In the genomic region with DNA sequence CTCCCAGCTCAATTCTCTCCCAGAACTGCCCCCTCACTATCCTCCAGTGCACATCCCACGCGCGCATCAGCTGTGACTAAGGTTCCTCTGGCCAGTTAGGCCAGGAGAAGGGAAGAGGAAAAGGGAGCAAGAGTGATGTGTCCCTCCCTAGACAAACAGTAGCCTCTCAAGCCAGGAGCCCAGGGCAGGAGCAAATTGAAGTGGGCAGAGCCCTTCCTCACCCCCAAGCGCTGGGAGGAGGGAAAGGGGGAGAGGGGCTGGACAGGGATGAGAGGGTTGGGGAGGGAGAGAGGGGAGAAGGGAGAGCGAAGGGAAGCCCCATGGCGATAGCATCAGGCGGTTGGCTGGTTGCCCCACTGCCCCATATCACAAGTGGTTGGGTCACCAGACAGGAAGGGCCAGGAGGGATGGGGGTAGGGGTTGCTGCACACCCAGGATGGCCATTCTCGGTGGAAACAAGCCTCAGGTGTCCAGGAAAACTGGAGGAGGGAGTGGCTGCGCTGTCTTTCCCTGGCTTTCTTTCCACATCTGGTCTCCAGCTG, we compare ENCODE assay signal across 8 cellular contexts. TPM values are rescaled to one million over a fixed set of nuclear protein-coding genes. Genes with fewer than 3 reads are reported as not detected.
DNase-seq lines count a peak whose midpoint lies in the region; ATAC-seq and TF ChIP-seq lines count a peak whose summit lies in the region.

No MANE protein-coding gene starts in this region.

- peak overlapping the region; percentile 75 to 94 (median 85) for H3K4me3 ChIP-seq in esophagus squamous epithelium

- peaks cover 37% of the 10 kb centered on the region for H3K4me1 Mint-ChIP-seq in T-helper 17 cell
- H3K4me1 Mint-ChIP-seq in natural killer cell treated with Interleukin-12 subunit alpha and Interleukin-12 subunit beta and Interleukin-15 and Interleukin-18, amount 100 ng/mL, for 72 hours (ENCODE audit: low read depth in 2 of 2), result peaks cover 46 to 49% of the 10 kb centered on the region in 2 donors

- peaks cover 9 to 44% (median 23%) of the 10 kb centered on the region in 3 donors for H3K36me3 ChIP-seq in esophagus squamous epithelium

- TF ChIP-seq POLR2A in esophagus squamous epithelium (IDR thresholded peaks at IDR 0.05), result no peak

- H3K4me3 Mint-ChIP-seq in T-helper 17 cell, result peak overlapping the region; percentile 89
- peak overlapping the region; percentile 86 for H3K4me3 Mint-ChIP-seq in natural killer cell treated with Interleukin-12 subunit alpha and Interleukin-12 subunit beta and Interleukin-15 and Interleukin-18, amount 100 ng/mL, for 72 hours

- H3K27ac ChIP-seq in esophagus squamous epithelium, result peak overlapping the region; percentile 94 to 100 (median 96)

- H3K27ac Mint-ChIP-seq in T-helper 17 cell, result peak overlapping the region; percentile 89
- H3K27ac Mint-ChIP-seq in natural killer cell treated with Interleukin-12 subunit alpha and Interleukin-12 subunit beta and Interleukin-15 and Interleukin-18, amount 100 ng/mL, for 72 hours, result peak overlapping the region; percentile 79 to 88

- H3K27me3 ChIP-seq in esophagus squamous epithelium, result no peaks in the 10 kb centered on the region

- WGBS in esophagus squamous epithelium, 2 donors, result 13 to 22% methylated on average over 7 to 9 of the region's 9 CpGs

- no peaks in the 10 kb centered on the region for H3K36me3 Mint-ChIP-seq in T-helper 17 cell (ENCODE audit: low read depth)
- no peaks in the 10 kb centered on the region for H3K36me3 Mint-ChIP-seq in natural killer cell treated with Interleukin-12 subunit alpha and Interleukin-12 subunit beta and Interleukin-15 and Interleukin-18, amount 100 ng/mL, for 72 hours

- no peak for ATAC-seq in T-helper 17 cell
- ATAC-seq in natural killer cell treated with Interleukin-12 subunit alpha and Interleukin-12 subunit beta and Interleukin-15 and Interleukin-18, amount 100 ng/mL, for 72 hours, result no peak
- ATAC-seq in HG02610 (IDR thresholded peaks at IDR 0.05; ENCODE audit: unreplicated experiment), result no peak
- ATAC-seq in HG03097 (IDR thresholded peaks at IDR 0.05; ENCODE audit: low FRiP score, unreplicated experiment), result no peak

- no peaks in the 10 kb centered on the region for H3K27me3 Mint-ChIP-seq in T-helper 17 cell
- H3K27me3 Mint-ChIP-seq in natural killer cell treated with Interleukin-12 subunit alpha and Interleukin-12 subunit beta and Interleukin-15 and Interleukin-18, amount 100 ng/mL, for 72 hours, result no peaks in the 10 kb centered on the region

- intact Hi-C loops in esophagus squamous epithelium (cut with DNase I), result no loop called here

- no peaks in the 10 kb centered on the region for H3K9me3 ChIP-seq in T-helper 17 cell (ENCODE audit: control insufficient read depth, low read length, poor library complexity, severe bottlenecking)
- no peaks in the 10 kb centered on the region for H3K9me3 ChIP-seq in esophagus squamous epithelium

- H3K4me1 ChIP-seq in esophagus squamous epithelium, result peaks cover 33 to 89% (median 54%) of the 10 kb centered on the region in 3 donors

- DNase-seq in NCI-H510A treated with DMSO at 0.1 percent for 48 hours (lab: John Stamatoyannopoulos, UW) (peak; percentile 36), NCI-H510A (lab: John Stamatoyannopoulos, UW) (no peak), T-helper 17 cell (no peak), esophagus squamous epithelium (lab: John Stamatoyannopoulos, UW) (no peak)
- no peak for DNase-seq in natural killer cell treated with Interleukin-12 subunit alpha and Interleukin-12 subunit beta and Interleukin-15 and Interleukin-18, amount 100 ng/mL, for 72 hours (ENCODE audit: low spot score)
- no peak for DNase-seq in activated effector memory CD4-positive, alpha-beta T cell treated with Interleukin-2 at 50 U/mL for 16 hours

- H3K9me3 Mint-ChIP-seq in natural killer cell treated with Interleukin-12 subunit alpha and Interleukin-12 subunit beta and Interleukin-15 and Interleukin-18, amount 100 ng/mL, for 72 hours, result no peaks in the 10 kb centered on the region

- TF ChIP-seq CTCF in esophagus squamous epithelium (IDR thresholded peaks at IDR 0.05), result no peak

RNA-seq across cellular contexts. Expression of a gene that starts 1.1 kb away (rescaled TPM):
- total RNA-seq in T-helper 17 cell, result 10 to 100 TPM; 83.3 to 83.9 TPM
- total RNA-seq in esophagus squamous epithelium, result 100 to 1,000 TPM; 144 to 349 (median 264) TPM
- total RNA-seq in natural killer cell treated with Interleukin-12 subunit alpha and Interleukin-12 subunit beta and Interleukin-15 and Interleukin-18, amount 100 ng/mL, for 72 hours, result 100 to 1,000 TPM; 263 to 327 TPM

RNA-seq across cellular contexts. Expression of a gene that starts 7.5 kb away (rescaled TPM):
- 10 to 100 TPM; 12.9 to 13.8 TPM for total RNA-seq in T-helper 17 cell
- 10 to 100 TPM in 1 of 4 donors, 1 to 10 TPM in 3; 1.3 to 13.5 (median 4.1) TPM for total RNA-seq in esophagus squamous epithelium
- total RNA-seq in natural killer cell treated with Interleukin-12 subunit alpha and Interleukin-12 subunit beta and Interleukin-15 and Interleukin-18, amount 100 ng/mL, for 72 hours, result 10 to 100 TPM; 10.2 to 11.7 TPM

RNA-seq across cellular contexts. Expression of a gene that starts 11.9 kb away (rescaled TPM):
- total RNA-seq in T-helper 17 cell (10 to 100 TPM; 41.1 to 42.0 TPM), esophagus squamous epithelium (100 to 1,000 TPM; 117 to 211 (median 178) TPM)
- 10 to 100 TPM; 54.8 to 85.8 TPM for total RNA-seq in natural killer cell treated with Interleukin-12 subunit alpha and Interleukin-12 subunit beta and Interleukin-15 and Interleukin-18, amount 100 ng/mL, for 72 hours

RNA-seq across cellular contexts. Expression of a gene that starts 15.2 kb away (rescaled TPM):
- 1 to 10 TPM; 6.7 to 9.5 TPM for total RNA-seq in T-helper 17 cell
- total RNA-seq in esophagus squamous epithelium, result 1 to 10 TPM in 3 of 4 donors, under 1 TPM in 1; 0.19 to 1.9 (median 1.5) TPM
- total RNA-seq in natural killer cell treated with Interleukin-12 subunit alpha and Interleukin-12 subunit beta and Interleukin-15 and Interleukin-18, amount 100 ng/mL, for 72 hours, result 10 to 100 TPM in 1 of 2 donors, 1 to 10 TPM in 1; 5.0 to 18.4 TPM

RNA-seq across cellular contexts. Expression of a gene that starts 20.0 kb away (rescaled TPM):
- total RNA-seq in T-helper 17 cell, result 1 to 10 TPM in 1 of 2 donors, under 1 TPM in 1; 0.70 to 1.4 TPM
- total RNA-seq in esophagus squamous epithelium, result 10 to 100 TPM in 2 of 4 donors, 1 to 10 TPM in 2; 1.1 to 26.3 (median 10.5) TPM
- 1 to 10 TPM; 2.1 to 4.2 TPM for total RNA-seq in natural killer cell treated with Interleukin-12 subunit alpha and Interleukin-12 subunit beta and Interleukin-15 and Interleukin-18, amount 100 ng/mL, for 72 hours
